Comparison of ENCODE assay signal across 1 cellular context in the genomic region with DNA sequence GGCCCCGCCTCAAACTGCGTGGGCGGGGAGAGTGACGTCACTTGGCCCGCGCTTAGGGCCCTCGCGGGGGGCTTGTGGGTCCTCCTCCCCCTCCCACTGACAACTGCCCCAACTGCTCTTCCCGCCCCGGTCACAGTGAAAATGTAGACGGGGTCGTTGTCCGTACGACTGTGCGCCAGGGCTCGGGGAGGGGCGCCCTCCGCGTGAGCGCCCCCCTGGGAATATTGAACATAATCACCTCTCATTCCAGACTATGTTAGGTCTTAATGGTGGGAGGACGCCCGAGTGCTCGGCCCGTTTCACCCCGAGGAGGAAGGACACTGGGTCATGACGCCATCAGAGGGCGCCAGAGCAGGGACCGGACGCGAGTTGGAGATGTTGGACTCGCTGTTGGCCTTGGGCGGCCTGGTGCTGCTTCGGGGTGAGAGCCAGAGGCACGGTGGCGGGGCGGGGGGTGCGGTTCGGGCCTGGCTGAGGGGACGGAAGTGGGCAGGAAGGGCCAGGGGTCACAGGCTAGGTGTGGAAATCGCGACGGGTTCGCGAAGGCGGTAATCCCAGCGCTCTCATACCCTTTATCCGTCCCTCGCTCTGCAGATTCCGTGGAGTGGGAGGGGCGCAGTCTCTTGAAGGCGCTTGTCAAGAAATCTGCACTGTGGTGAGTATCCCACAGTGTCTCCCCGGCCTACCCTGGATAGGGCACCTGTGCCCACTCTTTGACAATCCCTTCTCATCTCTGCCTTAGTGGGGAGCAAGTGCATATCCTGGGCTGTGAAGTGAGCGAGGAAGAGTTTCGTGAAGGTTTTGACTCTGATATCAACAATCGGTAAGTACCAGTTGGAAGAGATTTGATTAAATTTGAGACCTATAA.
A peak's percentile ranks its signal among the peaks of the same experiment; 100 is the strongest.
TF ChIP-seq lines count a peak whose summit lies in the region.

A gene with protein sequence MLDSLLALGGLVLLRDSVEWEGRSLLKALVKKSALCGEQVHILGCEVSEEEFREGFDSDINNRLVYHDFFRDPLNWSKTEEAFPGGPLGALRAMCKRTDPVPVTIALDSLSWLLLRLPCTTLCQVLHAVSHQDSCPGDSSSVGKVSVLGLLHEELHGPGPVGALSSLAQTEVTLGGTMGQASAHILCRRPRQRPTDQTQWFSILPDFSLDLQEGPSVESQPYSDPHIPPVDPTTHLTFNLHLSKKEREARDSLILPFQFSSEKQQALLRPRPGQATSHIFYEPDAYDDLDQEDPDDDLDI (plus strand): TSS at position 40 of the 868 bp plus-strand sequence. CDS start 336 bp downstream, at position 376.

TF ChIP-seq in HepG2, 621 proteins besides CTCF, POLR2A, EP300 and RAD21 (continued from another document and continues in another):
- TF ChIP-seq, protein P1, sequence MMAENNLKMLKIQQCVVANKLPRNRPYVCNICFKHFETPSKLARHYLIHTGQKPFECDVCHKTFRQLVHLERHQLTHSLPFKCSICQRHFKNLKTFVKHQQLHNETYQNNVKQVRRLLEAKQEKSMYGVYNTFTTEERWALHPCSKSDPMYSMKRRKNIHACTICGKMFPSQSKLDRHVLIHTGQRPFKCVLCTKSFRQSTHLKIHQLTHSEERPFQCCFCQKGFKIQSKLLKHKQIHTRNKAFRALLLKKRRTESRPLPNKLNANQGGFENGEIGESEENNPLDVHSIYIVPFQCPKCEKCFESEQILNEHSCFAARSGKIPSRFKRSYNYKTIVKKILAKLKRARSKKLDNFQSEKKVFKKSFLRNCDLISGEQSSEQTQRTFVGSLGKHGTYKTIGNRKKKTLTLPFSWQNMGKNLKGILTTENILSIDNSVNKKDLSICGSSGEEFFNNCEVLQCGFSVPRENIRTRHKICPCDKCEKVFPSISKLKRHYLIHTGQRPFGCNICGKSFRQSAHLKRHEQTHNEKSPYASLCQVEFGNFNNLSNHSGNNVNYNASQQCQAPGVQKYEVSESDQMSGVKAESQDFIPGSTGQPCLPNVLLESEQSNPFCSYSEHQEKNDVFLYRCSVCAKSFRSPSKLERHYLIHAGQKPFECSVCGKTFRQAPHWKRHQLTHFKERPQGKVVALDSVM (CRISPR knock-in tag; IDR thresholded peaks at IDR 0.05), result no peak
- TF ChIP-seq ZNF431 (CRISPR knock-in tag; IDR thresholded peaks at IDR 0.05; ENCODE audit: borderline replicate concordance, low read depth), result peak; percentile 81; the same call in 1 of the 2 replicates
- no peak for TF ChIP-seq ZNF678 (CRISPR knock-in tag; IDR thresholded peaks at IDR 0.05)
- no peak for TF ChIP-seq HHEX (CRISPR knock-in tag; IDR thresholded peaks at IDR 0.05)
- peak; percentile 72; the same call in 1 of the 2 replicates for TF ChIP-seq YEATS4 (CRISPR knock-in tag; IDR thresholded peaks at IDR 0.05; ENCODE audit: borderline replicate concordance)
- peak; percentile 35; the same call in 1 of the 2 replicates for TF ChIP-seq NFYB (CRISPR knock-in tag; IDR thresholded peaks at IDR 0.05)
- TF ChIP-seq RARG (CRISPR knock-in tag; IDR thresholded peaks at IDR 0.05; ENCODE audit: low read depth), result peak; percentile 91; the same call in 1 of the 2 replicates
- TF ChIP-seq TRIM22 (IDR thresholded peaks at IDR 0.05), result no peak
- TF ChIP-seq ZFP36L1 (CRISPR knock-in tag; IDR thresholded peaks at IDR 0.05), result 0 out of 2 replicates have a peak, but pooled peaks have one; percentile 27
- TF ChIP-seq NONO (IDR thresholded peaks at IDR 0.05), result no peak
- TF ChIP-seq NONO (CRISPR knock-in tag; conservative IDR thresholded peaks at IDR 0.05), result peak; percentile 88
- no peak for TF ChIP-seq SRSF9 (IDR thresholded peaks at IDR 0.05; ENCODE audit: borderline replicate concordance, insufficient read depth, low read depth, low read length, poor library complexity, severe bottlenecking)
- TF ChIP-seq KLF13 (CRISPR knock-in tag; IDR thresholded peaks at IDR 0.05), result no peak
- TF ChIP-seq, protein P2, sequence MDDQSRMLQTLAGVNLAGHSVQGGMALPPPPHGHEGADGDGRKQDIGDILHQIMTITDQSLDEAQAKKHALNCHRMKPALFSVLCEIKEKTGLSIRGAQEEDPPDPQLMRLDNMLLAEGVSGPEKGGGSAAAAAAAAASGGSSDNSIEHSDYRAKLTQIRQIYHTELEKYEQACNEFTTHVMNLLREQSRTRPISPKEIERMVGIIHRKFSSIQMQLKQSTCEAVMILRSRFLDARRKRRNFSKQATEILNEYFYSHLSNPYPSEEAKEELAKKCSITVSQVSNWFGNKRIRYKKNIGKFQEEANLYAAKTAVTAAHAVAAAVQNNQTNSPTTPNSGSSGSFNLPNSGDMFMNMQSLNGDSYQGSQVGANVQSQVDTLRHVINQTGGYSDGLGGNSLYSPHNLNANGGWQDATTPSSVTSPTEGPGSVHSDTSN (CRISPR knock-in tag; IDR thresholded peaks at IDR 0.05; ENCODE audit: borderline replicate concordance), result no peak
- peak; percentile 92 for TF ChIP-seq KAT7 (CRISPR knock-in tag; IDR thresholded peaks at IDR 0.05; ENCODE audit: borderline replicate concordance)
- peak; percentile 61 for TF ChIP-seq MED8 (CRISPR knock-in tag; IDR thresholded peaks at IDR 0.05; ENCODE audit: insufficient replicate concordance)
- TF ChIP-seq RFX3 (CRISPR knock-in tag; IDR thresholded peaks at IDR 0.05), result no peak
- TF ChIP-seq ATF4 (CRISPR knock-in tag; IDR thresholded peaks at IDR 0.05), result peak in 1 of 2 experiments; percentile 43; a peak in 1 of 4 replicates
- TF ChIP-seq ZNF274 (CRISPR knock-in tag; IDR thresholded peaks at IDR 0.05), result peak; percentile 39; the same call in 1 of the 2 replicates
- peak; percentile 90 for TF ChIP-seq FOXC1 (CRISPR knock-in tag; IDR thresholded peaks at IDR 0.05; ENCODE audit: borderline replicate concordance)
- peak; percentile 75 for TF ChIP-seq RARA (CRISPR knock-in tag; IDR thresholded peaks at IDR 0.05)
- peak; percentile 79; the same call in 1 of the 2 replicates for TF ChIP-seq ZNF430 (CRISPR knock-in tag; IDR thresholded peaks at IDR 0.05)
- no peak for TF ChIP-seq SNRNP70 (IDR thresholded peaks at IDR 0.05; ENCODE audit: low read depth, low read length)
- no peak for TF ChIP-seq ZFYVE20 (CRISPR knock-in tag; IDR thresholded peaks at IDR 0.05; ENCODE audit: borderline replicate concordance, low read depth)
- no peak for TF ChIP-seq SRSF4 (IDR thresholded peaks at IDR 0.05; ENCODE audit: low read depth, low read length, poor library complexity, severe bottlenecking)
- peak; percentile 74; the same call in 1 of the 2 replicates for TF ChIP-seq ZNF205 (CRISPR knock-in tag; IDR thresholded peaks at IDR 0.05)
- TF ChIP-seq DR1 (CRISPR knock-in tag; IDR thresholded peaks at IDR 0.05), result peak; percentile 73
- no peak for TF ChIP-seq NFE2 (CRISPR knock-in tag; IDR thresholded peaks at IDR 0.05)
- TF ChIP-seq, protein P3, sequence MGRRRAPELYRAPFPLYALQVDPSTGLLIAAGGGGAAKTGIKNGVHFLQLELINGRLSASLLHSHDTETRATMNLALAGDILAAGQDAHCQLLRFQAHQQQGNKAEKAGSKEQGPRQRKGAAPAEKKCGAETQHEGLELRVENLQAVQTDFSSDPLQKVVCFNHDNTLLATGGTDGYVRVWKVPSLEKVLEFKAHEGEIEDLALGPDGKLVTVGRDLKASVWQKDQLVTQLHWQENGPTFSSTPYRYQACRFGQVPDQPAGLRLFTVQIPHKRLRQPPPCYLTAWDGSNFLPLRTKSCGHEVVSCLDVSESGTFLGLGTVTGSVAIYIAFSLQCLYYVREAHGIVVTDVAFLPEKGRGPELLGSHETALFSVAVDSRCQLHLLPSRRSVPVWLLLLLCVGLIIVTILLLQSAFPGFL (CRISPR knock-in tag; IDR thresholded peaks at IDR 0.05), result no peak
- TF ChIP-seq HES4 (CRISPR knock-in tag; IDR thresholded peaks at IDR 0.05; ENCODE audit: borderline replicate concordance), result peak; percentile 54; the same call in 1 of the 2 replicates
- no peak for TF ChIP-seq ZNF597 (CRISPR knock-in tag; IDR thresholded peaks at IDR 0.05)
- TF ChIP-seq, protein P4, sequence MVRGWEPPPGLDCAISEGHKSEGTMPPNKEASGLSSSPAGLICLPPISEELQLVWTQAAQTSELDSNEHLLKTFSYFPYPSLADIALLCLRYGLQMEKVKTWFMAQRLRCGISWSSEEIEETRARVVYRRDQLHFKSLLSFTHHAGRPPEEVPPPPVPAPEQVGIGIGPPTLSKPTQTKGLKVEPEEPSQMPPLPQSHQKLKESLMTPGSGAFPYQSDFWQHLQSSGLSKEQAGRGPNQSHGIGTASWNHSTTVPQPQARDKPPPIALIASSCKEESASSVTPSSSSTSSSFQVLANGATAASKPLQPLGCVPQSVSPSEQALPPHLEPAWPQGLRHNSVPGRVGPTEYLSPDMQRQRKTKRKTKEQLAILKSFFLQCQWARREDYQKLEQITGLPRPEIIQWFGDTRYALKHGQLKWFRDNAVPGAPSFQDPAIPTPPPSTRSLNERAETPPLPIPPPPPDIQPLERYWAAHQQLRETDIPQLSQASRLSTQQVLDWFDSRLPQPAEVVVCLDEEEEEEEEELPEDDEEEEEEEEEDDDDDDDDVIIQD (CRISPR knock-in tag; IDR thresholded peaks at IDR 0.05; ENCODE audit: low read depth), result 0 out of 2 replicates have a peak, but pooled peaks have one; percentile 11
- TF ChIP-seq ZKSCAN1 (IDR thresholded peaks at IDR 0.05; ENCODE audit: low read length), result 0 out of 2 replicates have a peak, but pooled peaks have one; percentile 26
- TF ChIP-seq RBFOX2 (IDR thresholded peaks at IDR 0.05; ENCODE audit: low read depth, low read length), result peak; percentile 88
- 0 out of 2 replicates have a peak, but pooled peaks have one; percentile 73 for TF ChIP-seq FIP1L1 (IDR thresholded peaks at IDR 0.05; ENCODE audit: borderline replicate concordance, insufficient read depth, low read depth, low read length)
- TF ChIP-seq ZNF672 (CRISPR knock-in tag; IDR thresholded peaks at IDR 0.05), result no peak
- peak; percentile 91 for TF ChIP-seq MAZ (IDR thresholded peaks at IDR 0.05; ENCODE audit: borderline replicate concordance, low read depth, low read length)
- peak; percentile 83 for TF ChIP-seq MAZ (CRISPR knock-in tag; IDR thresholded peaks at IDR 0.05; ENCODE audit: low read depth)
- TF ChIP-seq ZNF530 (CRISPR knock-in tag; IDR thresholded peaks at IDR 0.05; ENCODE audit: low read depth), result no peak
- no peak for TF ChIP-seq NFIC (IDR thresholded peaks at IDR 0.05; ENCODE audit: low read length)
- TF ChIP-seq SRSF1 (optimal IDR thresholded peaks at IDR 0.05; ENCODE audit: low read depth, low read length), result peak; percentile 60
- TF ChIP-seq, protein P5, sequence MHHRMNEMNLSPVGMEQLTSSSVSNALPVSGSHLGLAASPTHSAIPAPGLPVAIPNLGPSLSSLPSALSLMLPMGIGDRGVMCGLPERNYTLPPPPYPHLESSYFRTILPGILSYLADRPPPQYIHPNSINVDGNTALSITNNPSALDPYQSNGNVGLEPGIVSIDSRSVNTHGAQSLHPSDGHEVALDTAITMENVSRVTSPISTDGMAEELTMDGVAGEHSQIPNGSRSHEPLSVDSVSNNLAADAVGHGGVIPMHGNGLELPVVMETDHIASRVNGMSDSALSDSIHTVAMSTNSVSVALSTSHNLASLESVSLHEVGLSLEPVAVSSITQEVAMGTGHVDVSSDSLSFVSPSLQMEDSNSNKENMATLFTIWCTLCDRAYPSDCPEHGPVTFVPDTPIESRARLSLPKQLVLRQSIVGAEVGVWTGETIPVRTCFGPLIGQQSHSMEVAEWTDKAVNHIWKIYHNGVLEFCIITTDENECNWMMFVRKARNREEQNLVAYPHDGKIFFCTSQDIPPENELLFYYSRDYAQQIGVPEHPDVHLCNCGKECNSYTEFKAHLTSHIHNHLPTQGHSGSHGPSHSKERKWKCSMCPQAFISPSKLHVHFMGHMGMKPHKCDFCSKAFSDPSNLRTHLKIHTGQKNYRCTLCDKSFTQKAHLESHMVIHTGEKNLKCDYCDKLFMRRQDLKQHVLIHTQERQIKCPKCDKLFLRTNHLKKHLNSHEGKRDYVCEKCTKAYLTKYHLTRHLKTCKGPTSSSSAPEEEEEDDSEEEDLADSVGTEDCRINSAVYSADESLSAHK (CRISPR knock-in tag; IDR thresholded peaks at IDR 0.05; ENCODE audit: borderline replicate concordance), result no peak
- TF ChIP-seq KMT2A (CRISPR knock-in tag; IDR thresholded peaks at IDR 0.05), result peak; percentile 88
- no peak for TF ChIP-seq ZNF713 (CRISPR knock-in tag; IDR thresholded peaks at IDR 0.05)
- no peak for TF ChIP-seq HMG20A (CRISPR knock-in tag; IDR thresholded peaks at IDR 0.05; ENCODE audit: borderline replicate concordance)
- peak; percentile 62; the same call in 1 of the 2 replicates for TF ChIP-seq SOX5 (CRISPR knock-in tag; IDR thresholded peaks at IDR 0.05; ENCODE audit: borderline replicate concordance)
- no peak for TF ChIP-seq ZNF562 (CRISPR knock-in tag; IDR thresholded peaks at IDR 0.05; ENCODE audit: borderline replicate concordance)
- TF ChIP-seq ZNF354B (CRISPR knock-in tag; IDR thresholded peaks at IDR 0.05), result no peak
- TF ChIP-seq ZNF761 (CRISPR knock-in tag; conservative IDR thresholded peaks at IDR 0.05), result peak; percentile 68
- TF ChIP-seq ZNF746 (CRISPR knock-in tag; IDR thresholded peaks at IDR 0.05), result peak; percentile 87; the same call in 1 of the 2 replicates
- TF ChIP-seq MBD4 (IDR thresholded peaks at IDR 0.05; ENCODE audit: borderline replicate concordance, low read length), result no peak
- no peak for TF ChIP-seq ZNF720 (CRISPR knock-in tag; IDR thresholded peaks at IDR 0.05)
- TF ChIP-seq JUNB (CRISPR knock-in tag; IDR thresholded peaks at IDR 0.05; ENCODE audit: borderline replicate concordance), result no peak
- TF ChIP-seq ZKSCAN8 (CRISPR knock-in tag; IDR thresholded peaks at IDR 0.05; ENCODE audit: borderline replicate concordance), result peak; percentile 37
- no peak; the same call in 1 of the 2 replicates for TF ChIP-seq PPARG (CRISPR knock-in tag; conservative IDR thresholded peaks at IDR 0.05)
- TF ChIP-seq THAP11 (CRISPR knock-in tag; IDR thresholded peaks at IDR 0.05), result peak; percentile 84
